ENCODE assay signal across 1 cellular context in the genomic region with DNA sequence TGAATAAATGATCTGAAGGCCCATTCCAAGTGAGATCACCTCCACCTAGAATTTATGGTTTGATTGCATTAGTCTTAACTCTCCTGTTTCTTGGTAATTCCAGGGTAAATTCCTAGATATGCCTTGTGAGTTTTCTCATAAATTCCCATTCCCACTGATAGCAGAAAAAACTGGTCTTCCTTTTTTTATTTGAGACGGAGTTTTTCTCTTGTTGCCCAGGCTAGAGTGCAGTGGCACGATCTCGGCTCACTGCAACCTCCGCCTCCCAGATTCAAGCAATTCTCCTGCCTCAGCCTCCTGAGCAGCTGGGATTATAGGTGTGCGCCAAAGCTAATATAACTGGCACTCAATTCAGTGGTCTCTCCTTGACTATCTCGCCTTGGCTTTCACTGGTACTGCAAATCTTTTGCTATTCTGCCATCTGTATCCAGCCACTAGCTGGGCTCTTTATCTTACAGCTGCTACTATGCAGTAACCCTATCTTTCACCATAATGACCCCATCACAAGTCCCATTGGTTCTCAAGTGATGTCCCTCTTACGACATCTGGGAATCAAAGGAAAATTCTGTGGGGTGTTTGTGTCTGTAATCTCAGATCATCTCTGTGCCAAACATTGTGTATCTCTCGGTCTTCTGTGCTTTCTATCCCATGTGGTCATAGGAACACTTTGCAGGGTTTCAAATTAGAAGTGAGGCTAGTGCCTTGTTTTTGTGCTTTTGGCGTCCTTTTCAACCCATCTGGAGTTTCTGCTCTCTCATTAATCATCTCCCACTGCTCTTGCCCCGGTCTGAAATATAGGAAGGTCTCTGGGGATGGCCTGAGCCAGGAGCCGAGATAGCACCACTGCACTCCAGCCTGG.
A peak's percentile ranks its signal among the peaks of the same experiment; 100 is the strongest.
TF ChIP-seq lines count a peak whose summit lies in the region.

No MANE protein-coding gene starts in this region.

TF ChIP-seq in HepG2, 621 proteins besides CTCF, POLR2A, EP300 and RAD21:
- TF ChIP-seq RBM22 (optimal IDR thresholded peaks at IDR 0.05; ENCODE audit: low read length), result peak; percentile 76
- TF ChIP-seq RBFOX2 (IDR thresholded peaks at IDR 0.05; ENCODE audit: low read depth, low read length), result peak; percentile 29; the same call in 1 of the 2 replicates
- TF ChIP-seq, protein P1, sequence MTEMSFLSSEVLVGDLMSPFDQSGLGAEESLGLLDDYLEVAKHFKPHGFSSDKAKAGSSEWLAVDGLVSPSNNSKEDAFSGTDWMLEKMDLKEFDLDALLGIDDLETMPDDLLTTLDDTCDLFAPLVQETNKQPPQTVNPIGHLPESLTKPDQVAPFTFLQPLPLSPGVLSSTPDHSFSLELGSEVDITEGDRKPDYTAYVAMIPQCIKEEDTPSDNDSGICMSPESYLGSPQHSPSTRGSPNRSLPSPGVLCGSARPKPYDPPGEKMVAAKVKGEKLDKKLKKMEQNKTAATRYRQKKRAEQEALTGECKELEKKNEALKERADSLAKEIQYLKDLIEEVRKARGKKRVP (CRISPR knock-in tag; IDR thresholded peaks at IDR 0.05), result peak in 1 of 2 experiments; percentile 7; a peak in 1 of 4 replicates
- TF ChIP-seq SSRP1 (CRISPR knock-in tag; IDR thresholded peaks at IDR 0.05), result 0 out of 2 replicates have a peak, but pooled peaks have one; percentile 56
- TF ChIP-seq ZNF782 (CRISPR knock-in tag; IDR thresholded peaks at IDR 0.05; ENCODE audit: borderline replicate concordance), result no peak
- no peak for TF ChIP-seq RFX3 (CRISPR knock-in tag; IDR thresholded peaks at IDR 0.05)
- TF ChIP-seq SOX6 (IDR thresholded peaks at IDR 0.05), result no peak
- TF ChIP-seq SOX6 (CRISPR knock-in tag; IDR thresholded peaks at IDR 0.05), result 0 out of 2 replicates have a peak, but pooled peaks have one; percentile 15
- TF ChIP-seq ASH2L (IDR thresholded peaks at IDR 0.05; ENCODE audit: insufficient read length, low read depth, low read length), result peak; percentile 9
- 0 out of 2 replicates have a peak, but pooled peaks have one; percentile 16 for TF ChIP-seq ZMYM4 (CRISPR knock-in tag; IDR thresholded peaks at IDR 0.05)
- TF ChIP-seq MBD4 (IDR thresholded peaks at IDR 0.05; ENCODE audit: borderline replicate concordance, low read length), result peak; percentile 32; the same call in 1 of the 2 replicates
- TF ChIP-seq AGO2 (optimal IDR thresholded peaks at IDR 0.05; ENCODE audit: low read depth, low read length), result peak; percentile 73
- TF ChIP-seq ZNF615 (CRISPR knock-in tag; IDR thresholded peaks at IDR 0.05; ENCODE audit: borderline replicate concordance), result no peak
- peak; percentile 62; the same call in 1 of the 2 replicates for TF ChIP-seq CEBPB (IDR thresholded peaks at IDR 0.05; ENCODE audit: borderline replicate concordance, low read depth, low read length)
- 0 out of 3 replicates have a peak, but pooled peaks have one; percentile 36 for TF ChIP-seq MXI1 (IDR thresholded peaks at IDR 0.05; ENCODE audit: borderline replicate concordance, low read depth, low read length)
- TF ChIP-seq ZMAT3 (CRISPR knock-in tag; conservative IDR thresholded peaks at IDR 0.05), result no peak
- TF ChIP-seq MIXL1 (CRISPR knock-in tag; IDR thresholded peaks at IDR 0.05), result 0 out of 2 replicates have a peak, but pooled peaks have one; percentile 10
- TF ChIP-seq PAF1 (CRISPR knock-in tag; IDR thresholded peaks at IDR 0.05), result peak; percentile 92; the same call in 1 of the 2 replicates
- TF ChIP-seq POLR2AphosphoS2 (IDR thresholded peaks at IDR 0.05; ENCODE audit: low read depth, low read length), result peak; percentile 79; the same call in 1 of the 2 replicates
- TF ChIP-seq POLR2G (IDR thresholded peaks at IDR 0.05; ENCODE audit: low read depth, low read length), result peak; percentile 72; the same call in 1 of the 2 replicates
- TF ChIP-seq MBNL3 (CRISPR knock-in tag; conservative IDR thresholded peaks at IDR 0.05), result no peak
- TF ChIP-seq, protein P2, sequence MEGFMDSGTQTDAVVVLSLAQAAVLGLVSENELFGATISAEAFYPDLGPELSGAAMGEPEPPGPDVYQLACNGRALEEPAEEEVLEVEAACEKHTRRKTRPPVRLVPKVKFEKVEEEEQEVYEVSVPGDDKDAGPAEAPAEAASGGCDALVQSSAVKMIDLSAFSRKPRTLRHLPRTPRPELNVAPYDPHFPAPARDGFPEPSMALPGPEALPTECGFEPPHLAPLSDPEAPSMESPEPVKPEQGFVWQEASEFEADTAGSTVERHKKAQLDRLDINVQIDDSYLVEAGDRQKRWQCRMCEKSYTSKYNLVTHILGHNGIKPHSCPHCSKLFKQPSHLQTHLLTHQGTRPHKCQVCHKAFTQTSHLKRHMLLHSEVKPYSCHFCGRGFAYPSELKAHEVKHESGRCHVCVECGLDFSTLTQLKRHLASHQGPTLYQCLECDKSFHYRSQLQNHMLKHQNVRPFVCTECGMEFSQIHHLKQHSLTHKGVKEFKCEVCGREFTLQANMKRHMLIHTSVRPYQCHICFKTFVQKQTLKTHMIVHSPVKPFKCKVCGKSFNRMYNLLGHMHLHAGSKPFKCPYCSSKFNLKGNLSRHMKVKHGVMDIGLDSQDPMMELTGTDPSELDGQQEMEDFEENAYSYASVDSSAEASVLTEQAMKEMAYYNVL (CRISPR knock-in tag; IDR thresholded peaks at IDR 0.05; ENCODE audit: borderline replicate concordance), result no peak
- no peak for TF ChIP-seq THRA (CRISPR knock-in tag; IDR thresholded peaks at IDR 0.05; ENCODE audit: borderline replicate concordance)
- TF ChIP-seq ZNF317 (CRISPR knock-in tag; IDR thresholded peaks at IDR 0.05), result no peak
- TF ChIP-seq KLF16 (CRISPR knock-in tag; IDR thresholded peaks at IDR 0.05), result 0 out of 4 replicates have a peak, but pooled peaks of 1 of the 2 experiments have one; percentile 32
- TF ChIP-seq SALL2 (CRISPR knock-in tag; IDR thresholded peaks at IDR 0.05), result peak; percentile 49; the same call in 1 of the 2 replicates
